27 cellular contexts compared by ENCODE assay signal in genomic region chr10:49781247-49781646, GRCh38. TPM values are rescaled to one million over a fixed set of nuclear protein-coding genes. Genes with fewer than 3 reads are reported as not detected.
DNase-seq lines count a peak whose midpoint lies in the region; ATAC-seq and TF ChIP-seq lines count a peak whose summit lies in the region.
"Had no signal": no experiment of that assay in that cellular context is flagged by ENCODE, and none has a peak within 500 bp of the region (broad histone marks: within the 10 kb centered on the region; RNA-seq: fewer than 3 reads in every experiment).

No MANE protein-coding gene starts in this region.

- peak; percentile 44; the same call in 1 of the 2 replicates for ATAC-seq in IMR-90 (ENCODE audit: low read depth)
- ATAC-seq: activated CD8-positive, alpha-beta T cell treated with anti-CD3 and anti-CD28 coated beads, Interleukin-2, amount 10 ng/mL, durations not matched to agents 7 days and 5 days; HepG2; right lobe of liver; stimulated activated effector memory CD8-positive, alpha-beta T cell treated with anti-CD3 and anti-CD28 coated beads, Interleukin-12 subunit alpha, Interleukin-12 subunit beta, amount 100 ng/mL, for 72 hours had no signal

- DNase-seq in EH (ENCODE audit: low read depth) = peak; percentile 82
- DNase-seq in IMR-90 = peak; percentile 21
- DNase-seq in astrocyte of the spinal cord (ENCODE audit: low read depth, low spot score) = peak; percentile 15
- peak; percentile 16 for DNase-seq in fibroblast of villous mesenchyme (ENCODE audit: low read depth)
- no peak for DNase-seq in germinal center (ENCODE audit: low spot score)
- no peak for DNase-seq in middle frontal gyrus (ENCODE audit: extremely low spot score, low spot score)
- no peak for DNase-seq in NCI-H1417 (lab: John Stamatoyannopoulos, UW)
- DNase-seq in T-helper 2 cell = no peak
- DNase-seq: ACHN; activated CD8-positive, alpha-beta T cell treated with anti-CD3 and anti-CD28 coated beads, Interleukin-2, amount 10 ng/mL, durations not matched to agents 7 days and 5 days; cerebellar nuclear complex; dorsolateral prefrontal cortex; Kasumi-1; mesenchymal stem cell; NCI-H1092 treated with DMSO at 0.1 percent for 48 hours; NCI-H187 treated with DMSO at 0.1 percent for 48 hours; right lobe of liver; stimulated activated CD4-positive, alpha-beta T cell treated with anti-CD3 and anti-CD28 coated beads, Interleukin-4, amount 100 ng/mL, for 24 hours; substantia nigra had no signal

- no TSS peak for BruUV-seq in IMR-90 (replicated peaks; lab: Mats Ljungman, UMichigan)

- no peaks in the 10 kb centered on the region for H3K9me1 ChIP-seq in IMR-90 (ENCODE audit: insufficient read depth, low read length)

- intact Hi-C loops in IMR-90 (cut with micrococcal nuclease) = no loop called here

- H3K27ac ChIP-seq in IMR-90 (ENCODE audit: insufficient read depth, low read length) = no peak overlapping the region
- H3K27ac ChIP-seq: BLaER1 treated with 17β-estradiol and CSF1 and Interleukin-3, amounts not matched to agents 10 nM and 100 nM; dorsolateral prefrontal cortex; hepatocyte; HL-60; right lobe of liver had no signal

- H2AK9ac ChIP-seq in IMR-90 (replicated peaks; ENCODE audit: low read depth, low read length, poor library complexity) = no peak overlapping the region

- no peak overlapping the region for H4K8ac ChIP-seq in IMR-90 (ENCODE audit: low read depth in 2 of 2, low read length in 2 of 2)

- no peak overlapping the region for H3K4me3 ChIP-seq in IMR-90 (ENCODE audit: insufficient read depth, low read depth, low read length)
- H3K4me3 ChIP-seq in astrocyte of the spinal cord (ENCODE audit: low read depth, low read length) = no peak overlapping the region
- H3K4me3 ChIP-seq in fibroblast of villous mesenchyme (ENCODE audit: low read depth, low read length) = no peak overlapping the region
- H3K4me3 ChIP-seq: BLaER1 treated with 17β-estradiol and CSF1 and Interleukin-3, amounts not matched to agents 10 nM and 100 nM; dorsolateral prefrontal cortex; HAP-1; hepatocyte; right lobe of liver had no signal

- TF ChIP-seq CTCF in IMR-90 (conservative IDR thresholded peaks at IDR 0.05; ENCODE audit: low read depth, low read length) = no peak
- no peak for TF ChIP-seq CTCF in astrocyte of the spinal cord (IDR thresholded peaks at IDR 0.05; ENCODE audit: low read depth, low read length)
- no peak for TF ChIP-seq CTCF in fibroblast of villous mesenchyme (IDR thresholded peaks at IDR 0.05; ENCODE audit: insufficient read depth, low read depth, low read length)

- no peak overlapping the region for H3K23ac ChIP-seq in IMR-90 (ENCODE audit: low read depth, low read length)

- no peak overlapping the region for H2AFZ ChIP-seq in IMR-90 (replicated peaks; ENCODE audit: low read length, poor library complexity)
- H2AFZ ChIP-seq: hepatocyte had no signal

- H3K4me1 ChIP-seq in IMR-90 (ENCODE audit: control insufficient read depth, insufficient read depth, low read length) = no peaks in the 10 kb centered on the region
- H3K4me1 ChIP-seq: BLaER1 treated with 17β-estradiol and CSF1 and Interleukin-3, amounts not matched to agents 10 nM and 100 nM; HAP-1; right lobe of liver had no signal

- TF ChIP-seq RAD21 in IMR-90 (IDR thresholded peaks at IDR 0.05; ENCODE audit: low read length) = no peak

- H2BK120ac ChIP-seq in IMR-90 (ENCODE audit: low read depth, low read length) = no peak overlapping the region

- H3K56ac ChIP-seq in IMR-90 (ENCODE audit: extremely low read depth, insufficient read depth, low read length) = no peak overlapping the region

- no peak overlapping the region for H2AK5ac ChIP-seq in IMR-90 (ENCODE audit: low read depth, low read length)

- no peak overlapping the region for H4K5ac ChIP-seq in IMR-90 (ENCODE audit: low read depth, low read length)

- H3K36me3 ChIP-seq in IMR-90 (ENCODE audit: control insufficient read depth, insufficient read depth, low read length) = no peaks in the 10 kb centered on the region
- H3K36me3 ChIP-seq: BLaER1 treated with 17β-estradiol and CSF1 and Interleukin-3, amounts not matched to agents 10 nM and 100 nM; HAP-1; right lobe of liver had no signal

- no peak overlapping the region for H3K4ac ChIP-seq in IMR-90 (ENCODE audit: low read depth, low read length)

- in situ Hi-C loops in IMR-90 (cut with MboI; ENCODE audit: low sequenced_read_pairs) (no loop called here), astrocyte of the spinal cord (cut with HindIII; ENCODE audit: low sequenced_read_pairs) (no loop called here)

- no peak overlapping the region for H2BK15ac ChIP-seq in IMR-90 (ENCODE audit: low read depth, low read length)

- H3K79me1 ChIP-seq in IMR-90 (ENCODE audit: low read depth in 1 of 2, low read length in 2 of 2) = no peaks in the 10 kb centered on the region

- peaks cover 2% of the 10 kb centered on the region; the same call in 1 of the 2 replicates for H3K27me3 ChIP-seq in IMR-90 (ENCODE audit: control insufficient read depth, insufficient read depth, low read length)
- H3K27me3 ChIP-seq: BLaER1 treated with 17β-estradiol and CSF1 and Interleukin-3, amounts not matched to agents 10 nM and 100 nM; right lobe of liver had no signal

- H4K20me1 ChIP-seq in IMR-90 (ENCODE audit: insufficient read depth, low read length) = no peaks in the 10 kb centered on the region
- H4K20me1 ChIP-seq: BLaER1 treated with 17β-estradiol and CSF1 and Interleukin-3, amounts not matched to agents 10 nM and 100 nM had no signal

- H3K9me3 ChIP-seq in IMR-90 (ENCODE audit: control insufficient read depth, insufficient read depth, low read length) = no peaks in the 10 kb centered on the region
- H3K9me3 ChIP-seq: HAP-1, right lobe of liver had no signal

- dilution Hi-C loops in IMR-90 (cut with HindIII; ENCODE audit: low sequenced_read_pairs, unreplicated experiment) = no loop called here

- no peak overlapping the region for H3K9ac ChIP-seq in IMR-90 (ENCODE audit: low read depth, low read length)
- H3K9ac ChIP-seq: BLaER1 treated with 17β-estradiol and CSF1 and Interleukin-3, amounts not matched to agents 10 nM and 100 nM had no signal

- POLR2A ChIA-PET in IMR-90 (lab: Charles Lee; ENCODE audit: unreplicated experiment) = no interaction called here

- H4K91ac ChIP-seq in IMR-90 (ENCODE audit: insufficient read depth, low read depth, low read length) = no peak overlapping the region

- H3K14ac ChIP-seq in IMR-90 (replicated peaks; ENCODE audit: low read depth, low read length) = no peak overlapping the region

- no peak overlapping the region for H3K18ac ChIP-seq in IMR-90 (ENCODE audit: low read depth, low read length)

- no peak overlapping the region for H3K4me2 ChIP-seq in IMR-90 (ENCODE audit: low read depth, low read length)
- H3K4me2 ChIP-seq: BLaER1 treated with 17β-estradiol and CSF1 and Interleukin-3, amounts not matched to agents 10 nM and 100 nM; hepatocyte had no signal

- no peak for TF ChIP-seq POLR2A in IMR-90 (IDR thresholded peaks at IDR 0.05; ENCODE audit: low read depth, low read length)

- H2BK5ac ChIP-seq in IMR-90 (ENCODE audit: low read depth, low read length, poor library complexity, severe bottlenecking) = no peak overlapping the region

- CTCF ChIA-PET in IMR-90 (lab: Yijun Ruan, JAX) = no interaction called here

- no peak overlapping the region for H2BK20ac ChIP-seq in IMR-90 (ENCODE audit: low read depth, low read length)

TF ChIP-seq in IMR-90, 13 proteins besides CTCF, POLR2A, EP300 and RAD21:
- no peak for TF ChIP-seq MXI1 (IDR thresholded peaks at IDR 0.05; ENCODE audit: borderline replicate concordance, low read depth, low read length)
- TF ChIP-seq, protein P1, sequence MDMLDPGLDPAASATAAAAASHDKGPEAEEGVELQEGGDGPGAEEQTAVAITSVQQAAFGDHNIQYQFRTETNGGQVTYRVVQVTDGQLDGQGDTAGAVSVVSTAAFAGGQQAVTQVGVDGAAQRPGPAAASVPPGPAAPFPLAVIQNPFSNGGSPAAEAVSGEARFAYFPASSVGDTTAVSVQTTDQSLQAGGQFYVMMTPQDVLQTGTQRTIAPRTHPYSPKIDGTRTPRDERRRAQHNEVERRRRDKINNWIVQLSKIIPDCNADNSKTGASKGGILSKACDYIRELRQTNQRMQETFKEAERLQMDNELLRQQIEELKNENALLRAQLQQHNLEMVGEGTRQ (IDR thresholded peaks at IDR 0.05; ENCODE audit: low read depth, low read length) = no peak
- no peak for TF ChIP-seq SMC3 (IDR thresholded peaks at IDR 0.05; ENCODE audit: low read depth, low read length)
- TF ChIP-seq RFX5 (IDR thresholded peaks at IDR 0.05; ENCODE audit: low read depth, low read length) = no peak
- no peak for TF ChIP-seq BHLHE40 (IDR thresholded peaks at IDR 0.05; ENCODE audit: low read depth, low read length)
- no peak for TF ChIP-seq CEBPB (IDR thresholded peaks at IDR 0.05; ENCODE audit: low read depth, low read length)
- no peak for TF ChIP-seq RCOR1 (IDR thresholded peaks at IDR 0.05; ENCODE audit: insufficient replicate concordance, low read length)
- no peak for TF ChIP-seq CHD1 (IDR thresholded peaks at IDR 0.05; ENCODE audit: low read depth, low read length)
- TF ChIP-seq MAFK (IDR thresholded peaks at IDR 0.05; ENCODE audit: low read depth, low read length) = no peak
- TF ChIP-seq MAZ (IDR thresholded peaks at IDR 0.05; ENCODE audit: borderline replicate concordance, low read depth, low read length) = no peak

RNA-seq across cellular contexts. Expression of gene OGDHL, which starts 19.1 kb away (rescaled TPM):
- under 0.01 and 0.18 TPM in 2 replicates for total RNA-seq in IMR-90 (2012; rRNA removed)
- 0.27 TPM in 2 replicates for polyA plus RNA-seq in IMR-90 (2012; rRNA removed)
- polyA plus RNA-seq in IMR-90 (2012; cell fraction: cytosol; rRNA removed) = 0.12 and 0.18 TPM in 2 replicates
- 1.1 and 1.5 TPM in 2 replicates for polyA plus RNA-seq in IMR-90 (2012; cell fraction: nucleus; rRNA removed; ENCODE audit: low replicate concordance)
- total RNA-seq in fibroblast of villous mesenchyme = under 0.01 and 0.32 TPM in 2 replicates
- total RNA-seq: posterior vena cava, RPMI7951 had no signal

Comparison
In these comparisons a context has a peak if more than half of its experiments do, and no peak if none do; other contexts are left out.
1. DNase-seq: peak in EH (single experiment), IMR-90 (single experiment), astrocyte of the spinal cord (single experiment) and fibroblast of villous mesenchyme (single experiment); none in germinal center (single experiment), middle frontal gyrus (single experiment), NCI-H1417 (0 of 3) and T-helper 2 cell (0 of 5).